In genomic region chr20:33947709-33948295, GRCh38 we compare ENCODE assay signal across 8 cellular contexts. TPM values are rescaled to one million over a fixed set of nuclear protein-coding genes. Genes with fewer than 3 reads are reported as not detected.
DNase-seq lines count a peak whose midpoint lies in the region; ATAC-seq and TF ChIP-seq lines count a peak whose summit lies in the region.

No MANE protein-coding gene starts in this region.

- no peaks in the 10 kb centered on the region for H3K4me1 Mint-ChIP-seq in endodermal cell

- H3K36me3 ChIP-seq in endodermal cell (ENCODE audit: control insufficient read depth, insufficient read depth, low read length) (no peaks in the 10 kb centered on the region), parathyroid adenoma (ENCODE audit: control insufficient read depth, insufficient read depth, low read length) (no peaks in the 10 kb centered on the region)

- H3K4me2 ChIP-seq in parathyroid adenoma (ENCODE audit: low read length) = no peak overlapping the region

- H3K27ac ChIP-seq in VCaP (no peak overlapping the region), endodermal cell (ENCODE audit: low read depth, low read length) (no peak overlapping the region), parathyroid adenoma (no peak overlapping the region)

- H3K4me3 Mint-ChIP-seq in endodermal cell = no peak overlapping the region

- DNase-seq in NCI-H2227 (lab: John Stamatoyannopoulos, UW; ENCODE audit: unreplicated experiment) (peak; percentile 58), NCI-H2227 treated with DMSO at 0.1 percent for 48 hours (lab: John Stamatoyannopoulos, UW) (no peak), NCI-H1105 treated with DMSO at 0.1 percent for 48 hours (lab: John Stamatoyannopoulos, UW) (peak; percentile 53), endodermal cell (peak; percentile 91), amniotic stem cell (lab: John Stamatoyannopoulos, UW) (no peak)

- H3K4me3 ChIP-seq in endodermal cell (ENCODE audit: low read length) (no peak overlapping the region), parathyroid adenoma (ENCODE audit: low read depth, low read length) (no peak overlapping the region)

- peaks cover 10% of the 10 kb centered on the region for H3K9me3 ChIP-seq in endodermal cell (ENCODE audit: control insufficient read depth, low read length)
- H3K9me3 ChIP-seq in parathyroid adenoma (ENCODE audit: control insufficient read depth, low read length) = peaks cover 5% of the 10 kb centered on the region

- no peak overlapping the region for H2AFZ ChIP-seq in parathyroid adenoma

- H3K27ac Mint-ChIP-seq in endodermal cell = no peak overlapping the region

- WGBS in endodermal cell (ENCODE audit: insufficient coverage in 1 of 2, insufficient read length in 1 of 2), 2 experiments = 43 to 44% methylated on average over 2 of the region's 2 CpGs

- H3K27me3 Mint-ChIP-seq in endodermal cell (ENCODE audit: insufficient read depth) = peaks cover 8% of the 10 kb centered on the region

- H3K27me3 ChIP-seq in endodermal cell (ENCODE audit: control insufficient read depth, insufficient read depth, low read length, poor library complexity, severe bottlenecking) (no peaks in the 10 kb centered on the region), parathyroid adenoma (ENCODE audit: control insufficient read depth, insufficient read depth, low read length) (no peaks in the 10 kb centered on the region)

- H3K4me1 ChIP-seq in endodermal cell (ENCODE audit: control insufficient read depth, insufficient read depth, low read length) (no peaks in the 10 kb centered on the region), parathyroid adenoma (no peaks in the 10 kb centered on the region)

- no peaks in the 10 kb centered on the region for H3K79me2 ChIP-seq in parathyroid adenoma

- H3K9ac ChIP-seq in endodermal cell (ENCODE audit: extremely low read depth, low read length, poor library complexity, severe bottlenecking) (no peak overlapping the region), parathyroid adenoma (no peak overlapping the region)

- TF ChIP-seq CTCF in VCaP (conservative IDR thresholded peaks at IDR 0.05) (peak; percentile 47), endodermal cell (conservative IDR thresholded peaks at IDR 0.05) (peak; percentile 100), parathyroid adenoma (IDR thresholded peaks at IDR 0.05) (peak; percentile 15)

- no peak for ATAC-seq in HG02885 (IDR thresholded peaks at IDR 0.05; ENCODE audit: poor library complexity, unreplicated experiment)

- H3K36me3 Mint-ChIP-seq in endodermal cell (ENCODE audit: low read depth) = no peaks in the 10 kb centered on the region

- peaks cover 11% of the 10 kb centered on the region for H3K9me3 Mint-ChIP-seq in endodermal cell

RNA-seq across cellular contexts. Expression of gene RALY, which starts 45.9 kb away (rescaled TPM):
- total RNA-seq in endodermal cell = 100 to 1,000 TPM; 136 to 182 TPM
- polyA plus RNA-seq in endodermal cell (2013, experiment 1 of 2) = 164 TPM
- 145 TPM for polyA plus RNA-seq in endodermal cell (2013, experiment 2 of 2)

Comparison
In these comparisons a context has a peak if more than half of its experiments do, and no peak if none do; other contexts are left out.
1. DNase-seq: peak in NCI-H2227 (single experiment), NCI-H1105 treated with DMSO at 0.1 percent for 48 hours (single experiment) and endodermal cell (single experiment); none in NCI-H2227 treated with DMSO at 0.1 percent for 48 hours (single experiment) and amniotic stem cell (single experiment).
2. CTCF ChIP-seq: peak in every context shown above with its lines; median percentile 100 in endodermal cell; 47 in VCaP; 15 in parathyroid adenoma.